ENCODE assay signal across 30 cellular contexts in genomic region chr7:50296799-50297198, GRCh38. TPM values are rescaled to one million over a fixed set of nuclear protein-coding genes. Genes with fewer than 3 reads are reported as not detected.
"Had no signal": no experiment of that assay in that cellular context is flagged by ENCODE, and none has a peak within 500 bp of the region (broad histone marks: within the 10 kb centered on the region; RNA-seq: fewer than 3 reads in every experiment).

No MANE protein-coding gene starts in this region.

- H3K36me3 Mint-ChIP-seq: activated CD4-positive, alpha-beta memory T cell treated with anti-CD3 and anti-CD28 coated beads for 36 hours had no signal

- H3K9me3 ChIP-seq: adrenal gland, body of pancreas, breast epithelium, SJCRH30 had no signal

- H3K4me1 ChIP-seq: adrenal gland, body of pancreas, breast epithelium, SJCRH30 had no signal

- H3K27me3 Mint-ChIP-seq: activated CD4-positive, alpha-beta memory T cell treated with anti-CD3 and anti-CD28 coated beads for 36 hours; activated naive CD8-positive, alpha-beta T cell treated with anti-CD3 and anti-CD28 coated beads, Interleukin-2, amount 10 ng/mL, durations not matched to agents 7 days and 5 days had no signal

- H3K36me3 ChIP-seq: adrenal gland, breast epithelium, SJCRH30 had no signal

- H3K9me3 Mint-ChIP-seq: activated CD4-positive, alpha-beta memory T cell treated with anti-CD3 and anti-CD28 coated beads for 36 hours; activated naive CD4-positive, alpha-beta T cell treated with anti-CD3 and anti-CD28 coated beads, Interleukin-2, amount 10 ng/mL, durations not matched to agents 7 days and 5 days; activated T-helper 1 cell treated with anti-CD3 and anti-CD28 coated beads, Interleukin-12 subunit alpha, Interleukin-12 subunit beta, Interleukin-2, Interleukin-4 antibody, amounts not matched to agents 30 ng/mL and 10 ng/mL and 1 ng/mL, durations not matched to agents 14 hours and 24 hours and 36 hours; T-helper 1 cell treated with Interleukin-12 subunit alpha and Interleukin-12 subunit beta and Interleukin-4 antibody, amounts not matched to agents 30 μg/mL and 1 μg/mL, for 36 hours; T-helper 2 cell treated with Interferon-gamma antibody and Interleukin-4, amounts not matched to agents 5 μg/mL and 100 μg/mL, for 36 hours had no signal

- H3K27ac ChIP-seq: adrenal gland, body of pancreas, breast epithelium, KMS-11, SJCRH30, SK-N-MC had no signal

- H3K27me3 ChIP-seq: adrenal gland, body of pancreas, SJCRH30 had no signal

- H3K27ac Mint-ChIP-seq: activated CD4-positive, alpha-beta memory T cell treated with anti-CD3 and anti-CD28 coated beads for 36 hours; activated naive CD4-positive, alpha-beta T cell treated with anti-CD3 and anti-CD28 coated beads, Interleukin-2, amount 10 ng/mL, durations not matched to agents 7 days and 5 days; activated T-helper 1 cell treated with anti-CD3 and anti-CD28 coated beads, Interleukin-12 subunit alpha, Interleukin-12 subunit beta, Interleukin-2, Interleukin-4 antibody, amounts not matched to agents 30 ng/mL and 10 ng/mL and 1 ng/mL, durations not matched to agents 14 hours and 24 hours and 36 hours; T-helper 1 cell treated with Interleukin-12 subunit alpha and Interleukin-12 subunit beta and Interleukin-4 antibody, amounts not matched to agents 30 μg/mL and 1 μg/mL, for 36 hours; T-helper 2 cell treated with Interferon-gamma antibody and Interleukin-4, amounts not matched to agents 5 μg/mL and 100 μg/mL, for 36 hours had no signal

- DNase-seq: activated CD4-positive, alpha-beta memory T cell treated with anti-CD3 and anti-CD28 coated beads for 36 hours; activated CD4-positive, alpha-beta T cell treated with anti-CD3 and anti-CD28 coated beads, Interleukin-2, amount 50 U/mL, for 1 hour; activated CD8-positive, alpha-beta memory T cell treated with anti-CD3 and anti-CD28 coated beads, Interleukin-2, amount 50 U/mL, for 4 hours; activated gamma-delta T cell treated with Interleukin-2 at 50 U/mL for 16 hours; activated naive CD4-positive, alpha-beta T cell treated with anti-CD3 and anti-CD28 coated beads, Interleukin-2, amount 10 ng/mL, durations not matched to agents 7 days and 5 days; activated naive CD8-positive, alpha-beta T cell treated with anti-CD3 and anti-CD28 coated beads, Interleukin-2, amount 10 ng/mL, durations not matched to agents 7 days and 5 days; activated T-cell treated with anti-CD3 and anti-CD28 coated beads for 4 hours; activated T-cell treated with anti-CD3 and anti-CD28 coated beads, Interleukin-2, amount 50 U/mL, for 4 hours; adrenal gland; body of pancreas; MM.1S; NCI-H1092 treated with DMSO at 0.1 percent for 48 hours; NCI-H1417; NCI-H146; NCI-H187 treated with DMSO at 0.1 percent for 48 hours; NCI-H2081; NCI-H345; NCI-H524 treated with DMSO at 0.1 percent for 48 hours; SHP77; SJCRH30 had no signal

- H3K4me3 ChIP-seq: adrenal gland, body of pancreas, breast epithelium, SJCRH30, SK-N-MC had no signal

- ATAC-seq: activated T-cell treated with anti-CD3 and anti-CD28 coated beads, Interleukin-2, amount 50 U/mL, for 4 hours; body of pancreas; Panc1 had no signal

- H3K4me3 Mint-ChIP-seq: activated CD4-positive, alpha-beta memory T cell treated with anti-CD3 and anti-CD28 coated beads for 36 hours; activated naive CD4-positive, alpha-beta T cell treated with anti-CD3 and anti-CD28 coated beads, Interleukin-2, amount 10 ng/mL, durations not matched to agents 7 days and 5 days; activated naive CD8-positive, alpha-beta T cell treated with anti-CD3 and anti-CD28 coated beads, Interleukin-2, amount 10 ng/mL, durations not matched to agents 7 days and 5 days; activated T-cell treated with anti-CD3 and anti-CD28 coated beads, Interleukin-2, amount 50 U/mL, for 4 hours; activated T-helper 1 cell treated with anti-CD3 and anti-CD28 coated beads, Interleukin-12 subunit alpha, Interleukin-12 subunit beta, Interleukin-2, Interleukin-4 antibody, amounts not matched to agents 30 ng/mL and 10 ng/mL and 1 ng/mL, durations not matched to agents 14 hours and 24 hours and 36 hours; T-helper 1 cell treated with Interleukin-12 subunit alpha and Interleukin-12 subunit beta and Interleukin-4 antibody, amounts not matched to agents 30 μg/mL and 1 μg/mL, for 36 hours; T-helper 2 cell treated with Interferon-gamma antibody and Interleukin-4, amounts not matched to agents 5 μg/mL and 100 μg/mL, for 36 hours had no signal

RNA-seq across cellular contexts. Expression of gene IKZF1, which starts 7.7 kb away (rescaled TPM):
- total RNA-seq: LHCN-M2, NCI-H460, RPMI7951, SJCRH30 had no signal
